In the genomic region with DNA sequence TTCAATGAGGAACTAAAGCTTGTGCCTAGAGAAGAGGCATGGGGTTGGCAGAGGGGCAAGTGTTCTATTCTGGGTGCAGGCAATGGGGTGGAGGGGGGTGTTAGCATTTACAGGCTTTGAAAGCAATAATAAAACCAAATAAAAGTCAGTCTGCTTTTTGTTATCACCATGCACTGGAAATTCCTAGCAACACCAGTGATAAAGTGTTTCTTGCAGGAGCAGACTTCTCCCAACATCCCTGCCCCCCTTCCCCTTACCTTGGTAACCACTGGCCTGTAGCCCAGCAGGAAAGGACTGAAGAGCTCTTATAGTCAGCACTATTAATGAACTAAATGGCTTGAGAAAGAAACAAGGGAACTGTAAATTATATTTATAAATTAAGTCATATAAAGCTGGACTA, we compare ENCODE assay signal across 11 cellular contexts.
DNase-seq lines count a peak whose midpoint lies in the region; ATAC-seq and TF ChIP-seq lines count a peak whose summit lies in the region.
"Had no signal": no experiment of that assay in that cellular context is flagged by ENCODE, and none has a peak within 500 bp of the region (broad histone marks: within the 10 kb centered on the region; RNA-seq: fewer than 3 reads in every experiment).

No MANE protein-coding gene starts in this region.

- no peaks in the 10 kb centered on the region for H3K36me3 ChIP-seq in Caco-2 (ENCODE audit: control insufficient read depth, insufficient read depth, low read length)

- peaks cover 37% of the 10 kb centered on the region for H3K4me1 ChIP-seq in Caco-2

- no peak overlapping the region for H3K27ac Mint-ChIP-seq in stimulated activated naive B cell treated with anti-CD40 and anti-IgM and Interleukin-4, amounts not matched to agents 10 μg/mL and 1 μg/mL and 100 μg/mL, for 72 hours
- no peak overlapping the region for H3K27ac Mint-ChIP-seq in Caco-2 (ENCODE audit: unreplicated experiment)
- H3K27ac Mint-ChIP-seq: activated CD8-positive, alpha-beta T cell treated with anti-CD3 and anti-CD28 coated beads for 36 hours had no signal

- DNase-seq in DMS 273 (lab: John Stamatoyannopoulos, UW; ENCODE audit: unreplicated experiment), result peak; percentile 2
- no peak for DNase-seq in DMS 273 treated with DMSO at 0.1 percent for 48 hours (lab: John Stamatoyannopoulos, UW)
- peak; percentile 29 for DNase-seq in astrocyte of the spinal cord (ENCODE audit: low read depth, low spot score)
- DNase-seq in stimulated activated naive B cell treated with anti-CD40 and anti-IgM and Interleukin-4, amounts not matched to agents 10 μg/mL and 1 μg/mL and 100 μg/mL, for 72 hours, result no peak
- no peak for DNase-seq in Caco-2
- DNase-seq in left lobe of liver (ENCODE audit: low spot score), result no peak
- DNase-seq: activated CD8-positive, alpha-beta T cell treated with anti-CD3 and anti-CD28 coated beads for 36 hours; amniotic stem cell; NCI-H526 treated with DMSO at 0.1 percent for 48 hours had no signal

- H3K9me3 Mint-ChIP-seq in stimulated activated naive B cell treated with anti-CD40 and anti-IgM and Interleukin-4, amounts not matched to agents 10 μg/mL and 1 μg/mL and 100 μg/mL, for 72 hours, result no peaks in the 10 kb centered on the region
- H3K9me3 Mint-ChIP-seq in Caco-2 (ENCODE audit: unreplicated experiment), result no peaks in the 10 kb centered on the region
- H3K9me3 Mint-ChIP-seq: activated CD8-positive, alpha-beta T cell treated with anti-CD3 and anti-CD28 coated beads for 36 hours had no signal

- in situ Hi-C loops in astrocyte of the spinal cord (cut with HindIII; ENCODE audit: low sequenced_read_pairs), result no loop called here

- intact Hi-C loops in Caco-2 (cut with micrococcal nuclease; ENCODE audit: unreplicated experiment), result no loop called here

- CTCF ChIA-PET in Caco-2 (lab: Charles Lee), result no interaction called here

- POLR2A ChIA-PET in Caco-2 (lab: Charles Lee), result interaction anchor here (1.0 kb wide), 1 partner anchor 65 kb away, joined by 5 read pairs; a partner anchor contains a TSS

- H3K27me3 Mint-ChIP-seq in stimulated activated naive B cell treated with anti-CD40 and anti-IgM and Interleukin-4, amounts not matched to agents 10 μg/mL and 1 μg/mL and 100 μg/mL, for 72 hours, result no peaks in the 10 kb centered on the region
- H3K27me3 Mint-ChIP-seq in Caco-2 (ENCODE audit: insufficient read depth, unreplicated experiment), result no peaks in the 10 kb centered on the region
- H3K27me3 Mint-ChIP-seq: activated CD8-positive, alpha-beta T cell treated with anti-CD3 and anti-CD28 coated beads for 36 hours had no signal

- no peaks in the 10 kb centered on the region for H3K9me3 ChIP-seq in Caco-2

- TF ChIP-seq CTCF in astrocyte of the spinal cord (IDR thresholded peaks at IDR 0.05; ENCODE audit: low read depth, low read length) (no peak), Caco-2 (IDR thresholded peaks at IDR 0.05; ENCODE audit: insufficient read depth in 1 of 2, low read depth in 1 of 2, low read length in 1 of 2, severe bottlenecking in 1 of 2, unreplicated experiment in 1 of 2) (no peak)

- no peaks in the 10 kb centered on the region for H3K27me3 ChIP-seq in Caco-2 (replicated peaks; ENCODE audit: control insufficient read depth, insufficient read depth, low read length)

- no peak overlapping the region for H3K4me3 ChIP-seq in astrocyte of the spinal cord (ENCODE audit: low read depth, low read length)
- H3K4me3 ChIP-seq in Caco-2 (ENCODE audit: low read depth, low read length), result no peak overlapping the region

- H3K4me3 Mint-ChIP-seq in stimulated activated naive B cell treated with anti-CD40 and anti-IgM and Interleukin-4, amounts not matched to agents 10 μg/mL and 1 μg/mL and 100 μg/mL, for 72 hours, result peak overlapping the region in 1 of 2 donors; percentile 38
- no peak overlapping the region for H3K4me3 Mint-ChIP-seq in Caco-2 (ENCODE audit: unreplicated experiment)
- H3K4me3 Mint-ChIP-seq: activated CD8-positive, alpha-beta T cell treated with anti-CD3 and anti-CD28 coated beads for 36 hours had no signal

- peaks cover 0 to 2% of the 10 kb centered on the region in 2 donors for H3K36me3 Mint-ChIP-seq in stimulated activated naive B cell treated with anti-CD40 and anti-IgM and Interleukin-4, amounts not matched to agents 10 μg/mL and 1 μg/mL and 100 μg/mL, for 72 hours
- no peaks in the 10 kb centered on the region for H3K36me3 Mint-ChIP-seq in Caco-2 (ENCODE audit: insufficient read depth, unreplicated experiment)

- ATAC-seq in HG03378 (IDR thresholded peaks at IDR 0.05; ENCODE audit: unreplicated experiment) (peak; percentile 3), HG03025 (IDR thresholded peaks at IDR 0.05; ENCODE audit: low FRiP score, unreplicated experiment) (no peak), left lobe of liver (no peak)
- ATAC-seq in stimulated activated naive B cell treated with anti-CD40 and anti-IgM and Interleukin-4, amounts not matched to agents 10 μg/mL and 1 μg/mL and 100 μg/mL, for 72 hours (replicated peaks), result peak; percentile 10 to 32
- ATAC-seq: activated CD8-positive, alpha-beta T cell treated with anti-CD3 and anti-CD28 coated beads for 36 hours had no signal

- no TSS peak for BruUV-seq in Caco-2 (replicated peaks; lab: Mats Ljungman, UMichigan)

- H3K4me1 Mint-ChIP-seq in stimulated activated naive B cell treated with anti-CD40 and anti-IgM and Interleukin-4, amounts not matched to agents 10 μg/mL and 1 μg/mL and 100 μg/mL, for 72 hours, result peaks cover 34 to 54% of the 10 kb centered on the region in 2 donors
- peaks cover 27% of the 10 kb centered on the region for H3K4me1 Mint-ChIP-seq in Caco-2 (ENCODE audit: low read depth, unreplicated experiment)

Comparison
In these comparisons a context has a peak if more than half of its experiments do, and no peak if none do; other contexts are left out.
1. DNase-seq: peak in DMS 273 (single experiment) and astrocyte of the spinal cord (single experiment); none in DMS 273 treated with DMSO at 0.1 percent for 48 hours (single experiment), stimulated activated naive B cell treated with anti-CD40 and anti-IgM and Interleukin-4, amounts not matched to agents 10 μg/mL and 1 μg/mL and 100 μg/mL, for 72 hours (single experiment), Caco-2 (0 of 2) and left lobe of liver (single experiment).
2. ATAC-seq: peak in HG03378 (single experiment) and stimulated activated naive B cell treated with anti-CD40 and anti-IgM and Interleukin-4, amounts not matched to agents 10 μg/mL and 1 μg/mL and 100 μg/mL, for 72 hours (2 of 2); none in HG03025 (single experiment) and left lobe of liver (single experiment).